ENCODE assay signal across 11 cellular contexts in genomic region chr10:102715880-102716279, GRCh38. TPM values are rescaled to one million over a fixed set of nuclear protein-coding genes. Genes with fewer than 3 reads are reported as not detected.
DNase-seq lines count a peak whose midpoint lies in the region; TF ChIP-seq lines count a peak whose summit lies in the region.
"Had no signal": no experiment of that assay in that cellular context is flagged by ENCODE, and none has a peak within 500 bp of the region (broad histone marks: within the 10 kb centered on the region; RNA-seq: fewer than 3 reads in every experiment).

No MANE protein-coding gene starts in this region.

- 0 out of 2 replicates have a peak, but pooled peaks cover 3% of the 10 kb centered on the region for H4K20me1 ChIP-seq in DOHH2 (ENCODE audit: control insufficient read depth, insufficient read depth, low read depth, low read length)

- no peaks in the 10 kb centered on the region for H3K27me3 Mint-ChIP-seq in T-helper 2 cell treated with Interferon-gamma antibody and Interleukin-4, amounts not matched to agents 5 μg/mL and 100 μg/mL, for 36 hours (ENCODE audit: low read depth)

- peak overlapping the region; percentile 73 for H3K4me3 Mint-ChIP-seq in T-helper 2 cell treated with Interferon-gamma antibody and Interleukin-4, amounts not matched to agents 5 μg/mL and 100 μg/mL, for 36 hours

- H3F3A ChIP-seq in DOHH2 (ENCODE audit: control insufficient read depth, insufficient read depth), result peaks cover 9% of the 10 kb centered on the region

- H3K4me2 ChIP-seq in DOHH2 (ENCODE audit: low read length), result peak overlapping the region; percentile 94

- BruUV-seq in A673 (replicated peaks; lab: Mats Ljungman, UMichigan), result no TSS peak

- H3K27me3 ChIP-seq in A673 (replicated peaks; ENCODE audit: insufficient read depth, low read depth, low read length, poor library complexity) (no peaks in the 10 kb centered on the region), DOHH2 (ENCODE audit: control insufficient read depth, low read length) (no peaks in the 10 kb centered on the region)

- peaks cover 92% of the 10 kb centered on the region for H3K79me2 ChIP-seq in DOHH2 (ENCODE audit: control insufficient read depth, low read length)

- no peaks in the 10 kb centered on the region for H3K9me2 ChIP-seq in DOHH2 (replicated peaks; ENCODE audit: control insufficient read depth, low read length)

- intact Hi-C loops in A673 (cut with micrococcal nuclease; ENCODE audit: unreplicated experiment), result loop anchor here (2.0 kb wide), 1 partner anchor 213 kb away; the partner anchor contains the start of genes ACTR1A and SUFU

- TF ChIP-seq CTCF in A673 (conservative IDR thresholded peaks at IDR 0.05; ENCODE audit: low read depth, low read length) (no peak), DOHH2 (IDR thresholded peaks at IDR 0.05; ENCODE audit: low read depth, low read length, poor library complexity, severe bottlenecking) (no peak)

- DNase-seq in A673 (ENCODE audit: low spot score) (no peak), iPS-NIHi7 (ENCODE audit: extremely low spot score) (peak; percentile 3), 8988T (no peak), NK-92 (lab: John Stamatoyannopoulos, UW; ENCODE audit: unreplicated experiment) (no peak), anterior cingulate cortex (lab: John Stamatoyannopoulos, UW) (no peak)
- no peak for DNase-seq in T-helper 2 cell treated with Interferon-gamma antibody and Interleukin-4, amounts not matched to agents 5 μg/mL and 100 μg/mL, for 36 hours (ENCODE audit: low spot score)
- no peak for DNase-seq in stimulated activated CD4-positive, alpha-beta T cell treated with anti-CD3 and anti-CD28 coated beads, Interleukin-2, amount 100 ng/mL, for 24 hours
- DNase-seq: NCI-H510A; stimulated activated CD4-positive, alpha-beta T cell treated with anti-CD3 and anti-CD28 coated beads, Interleukin-4, amount 100 ng/mL, for 1 hour had no signal

- CTCF ChIA-PET in A673 (lab: Charles Lee), result no interaction called here

- H3K4me3 ChIP-seq in A673 (ENCODE audit: low read depth, low read length, poor library complexity, severe bottlenecking) (peak overlapping the region; percentile 74), DOHH2 (ENCODE audit: low read length) (peak overlapping the region; percentile 77)

- peak overlapping the region; percentile 49 for H3K27ac Mint-ChIP-seq in T-helper 2 cell treated with Interferon-gamma antibody and Interleukin-4, amounts not matched to agents 5 μg/mL and 100 μg/mL, for 36 hours

- H3K9me3 ChIP-seq in A673 (ENCODE audit: low read depth, low read length, poor library complexity, severe bottlenecking) (no peaks in the 10 kb centered on the region), DOHH2 (ENCODE audit: control insufficient read depth, insufficient read depth, low read length) (no peaks in the 10 kb centered on the region)
- H3K9me3 ChIP-seq: prostate gland had no signal

- H3K27ac ChIP-seq in A673 (ENCODE audit: low read depth, low read length, poor library complexity, severe bottlenecking) (peak overlapping the region; percentile 85), DOHH2 (ENCODE audit: low read depth, low read length) (no peak overlapping the region)

- H3K36me3 ChIP-seq in A673 (ENCODE audit: insufficient read depth, low read length, poor library complexity, severe bottlenecking) (peaks cover 3% of the 10 kb centered on the region), DOHH2 (ENCODE audit: control insufficient read depth, low read length) (peaks cover 45% of the 10 kb centered on the region)
- H3K36me3 ChIP-seq: prostate gland had no signal

- POLR2A ChIA-PET in A673 (lab: Charles Lee; ENCODE audit: low non-redundant PET), result interaction anchor here (0.5 to 0.6 kb wide), 2 partner anchors 527 to 1598 kb away, joined by 3 to 26 read pairs; no protein-coding TSS in a partner anchor

- H3K4me1 ChIP-seq in A673 (ENCODE audit: insufficient read depth, low read length, poor library complexity, severe bottlenecking), result peaks cover 29% of the 10 kb centered on the region
- H3K4me1 ChIP-seq in DOHH2 (ENCODE audit: control insufficient read depth, low read length), result peaks cover 45% of the 10 kb centered on the region
- H3K4me1 ChIP-seq: prostate gland had no signal

- H3K4me1 Mint-ChIP-seq in T-helper 2 cell treated with Interferon-gamma antibody and Interleukin-4, amounts not matched to agents 5 μg/mL and 100 μg/mL, for 36 hours (ENCODE audit: low read depth), result peaks cover 51% of the 10 kb centered on the region

- no peaks in the 10 kb centered on the region for H3K9me3 Mint-ChIP-seq in T-helper 2 cell treated with Interferon-gamma antibody and Interleukin-4, amounts not matched to agents 5 μg/mL and 100 μg/mL, for 36 hours

- H3K36me3 Mint-ChIP-seq in T-helper 2 cell treated with Interferon-gamma antibody and Interleukin-4, amounts not matched to agents 5 μg/mL and 100 μg/mL, for 36 hours (ENCODE audit: low read depth), result peaks cover 8% of the 10 kb centered on the region

RNA-seq across cellular contexts. Expression of gene SFXN2, which starts 1.4 kb away (rescaled TPM):
- total RNA-seq in A673 (2021), result 19.5 and 24.6 TPM in 2 replicates

RNA-seq across cellular contexts. Expression of gene ARL3, which starts 1.7 kb away (rescaled TPM):
- 14.9 and 17.2 TPM in 2 replicates for total RNA-seq in A673 (2021)

RNA-seq across cellular contexts. Expression of gene WBP1L, which starts 27.9 kb away (rescaled TPM):
- total RNA-seq in A673 (2021), result 20.0 and 20.3 TPM in 2 replicates
